In the genomic region with DNA sequence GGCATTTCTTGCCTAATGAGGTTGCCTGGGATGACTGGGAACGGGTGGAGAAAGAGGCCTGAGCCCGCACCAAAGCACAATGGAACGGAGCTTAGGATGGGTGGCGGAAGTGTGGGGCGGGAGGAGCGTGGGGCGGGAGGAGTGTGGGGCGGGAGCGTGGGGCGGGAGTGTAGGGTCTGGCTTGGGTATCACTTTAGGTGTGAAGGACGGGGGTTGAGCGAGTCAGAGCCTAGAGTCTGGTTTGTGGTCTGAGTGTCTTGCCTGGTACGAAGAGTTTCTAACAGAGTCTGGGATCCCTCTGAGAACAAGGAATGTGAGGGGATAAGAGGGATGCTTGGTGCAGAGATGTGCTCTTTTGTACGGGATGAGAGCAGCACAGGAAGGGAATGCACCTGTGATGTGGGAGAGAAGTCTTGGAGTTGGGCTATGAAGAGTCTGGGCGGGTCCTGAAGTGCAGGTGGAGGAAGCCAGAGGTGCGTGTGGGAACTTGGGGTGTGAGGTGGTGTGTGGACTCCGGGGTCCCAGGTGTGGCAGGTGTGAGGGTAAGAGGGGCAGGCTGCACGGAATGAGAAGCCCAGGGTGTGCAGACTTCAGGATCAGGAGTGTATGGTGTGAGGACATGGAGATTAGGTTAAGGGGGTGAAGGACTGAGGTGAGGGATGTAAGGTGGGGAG, we compare ENCODE assay signal across 18 cellular contexts. TPM values are rescaled to one million over a fixed set of nuclear protein-coding genes. Genes with fewer than 3 reads are reported as not detected.
DNase-seq lines count a peak whose midpoint lies in the region; ATAC-seq and TF ChIP-seq lines count a peak whose summit lies in the region.
"Had no signal": no experiment of that assay in that cellular context is flagged by ENCODE, and none has a peak within 500 bp of the region (broad histone marks: within the 10 kb centered on the region; RNA-seq: fewer than 3 reads in every experiment).

No MANE protein-coding gene starts in this region.

- H3K36me3 ChIP-seq in CD4-positive, CD25-positive, alpha-beta regulatory T cell (ENCODE audit: control insufficient read depth, insufficient read depth, low read length): no peaks in the 10 kb centered on the region
- H3K36me3 ChIP-seq: BLaER1 treated with 17β-estradiol and CSF1 and Interleukin-3, amounts not matched to agents 10 nM and 100 nM; esophagus muscularis mucosa; heart right ventricle; tibial nerve had no signal

- POLR2A ChIA-PET in naive thymus-derived CD8-positive, alpha-beta T cell (lab: Charles Lee): interaction anchor here (2.5 kb wide), 1 partner anchor 35 kb away, joined by 6 read pairs; no protein-coding TSS in a partner anchor

- no peaks in the 10 kb centered on the region for H3K27me3 ChIP-seq in CD4-positive, CD25-positive, alpha-beta regulatory T cell (ENCODE audit: control insufficient read depth, insufficient read depth, low read length)
- H3K27me3 ChIP-seq: heart right ventricle, tibial nerve had no signal

- peak overlapping the region; percentile 62 to 91 (median 84) for H3K4me3 Mint-ChIP-seq in CD4-positive, CD25-positive, alpha-beta regulatory T cell
- H3K4me3 Mint-ChIP-seq in Calu3 (ENCODE audit: low read depth, unreplicated experiment): peak overlapping the region; percentile 56
- peak overlapping the region; percentile 6 for H3K4me3 Mint-ChIP-seq in activated naive CD8-positive, alpha-beta T cell treated with anti-CD3 and anti-CD28 coated beads for 36 hours
- H3K4me3 Mint-ChIP-seq in naive thymus-derived CD8-positive, alpha-beta T cell: peak overlapping the region; percentile 33 to 81 (median 68)

- no peak for ATAC-seq in CD4-positive, CD25-positive, alpha-beta regulatory T cell (ENCODE audit: low read depth in 2 of 2)
- ATAC-seq in naive thymus-derived CD8-positive, alpha-beta T cell: no peak
- ATAC-seq in HG03354 (IDR thresholded peaks at IDR 0.05; ENCODE audit: poor library complexity, severe bottlenecking, unreplicated experiment): no peak
- no peak for ATAC-seq in HG03342 (IDR thresholded peaks at IDR 0.05; ENCODE audit: unreplicated experiment)

- DNase-seq in CD4-positive, CD25-positive, alpha-beta regulatory T cell: no peak
- DNase-seq in Calu3: no peak
- DNase-seq in activated naive CD8-positive, alpha-beta T cell treated with anti-CD3 and anti-CD28 coated beads for 36 hours: no peak
- peak in 1 of 10 donors; percentile 15 for DNase-seq in naive thymus-derived CD8-positive, alpha-beta T cell
- DNase-seq in NK-92 treated with Interleukin-12 subunit alpha and Interleukin-12 subunit beta, amount 100 ng/mL, for 24 hours (lab: John Stamatoyannopoulos, UW): no peak
- DNase-seq in head of caudate nucleus: no peak
- DNase-seq: activated CD8-positive, alpha-beta memory T cell treated with anti-CD3 and anti-CD28 coated beads for 24 hours; amniotic stem cell; heart right ventricle; T-helper 9 cell had no signal

- no peaks in the 10 kb centered on the region for H3K36me3 Mint-ChIP-seq in CD4-positive, CD25-positive, alpha-beta regulatory T cell
- H3K36me3 Mint-ChIP-seq in Calu3 (ENCODE audit: insufficient read depth, unreplicated experiment): peaks cover 22% of the 10 kb centered on the region
- H3K36me3 Mint-ChIP-seq in activated naive CD8-positive, alpha-beta T cell treated with anti-CD3 and anti-CD28 coated beads for 36 hours: no peaks in the 10 kb centered on the region
- no peaks in the 10 kb centered on the region for H3K36me3 Mint-ChIP-seq in naive thymus-derived CD8-positive, alpha-beta T cell

- peaks cover 10% of the 10 kb centered on the region for H3K4me1 ChIP-seq in CD4-positive, CD25-positive, alpha-beta regulatory T cell (ENCODE audit: control insufficient read depth, insufficient read depth, low read length, poor library complexity, severe bottlenecking)

- no peaks in the 10 kb centered on the region for H3K9me3 ChIP-seq in CD4-positive, CD25-positive, alpha-beta regulatory T cell (ENCODE audit: control insufficient read depth in 2 of 2, low read length in 2 of 2)
- H3K9me3 ChIP-seq: BLaER1 treated with 17β-estradiol and CSF1 and Interleukin-3, amounts not matched to agents 10 nM and 100 nM; esophagus muscularis mucosa; heart right ventricle; tibial nerve had no signal

- H3K27ac ChIP-seq in CD4-positive, CD25-positive, alpha-beta regulatory T cell (ENCODE audit: insufficient read depth, low read length, poor library complexity, severe bottlenecking): no peak overlapping the region
- H3K27ac ChIP-seq: BLaER1 treated with 17β-estradiol and CSF1 and Interleukin-3, amounts not matched to agents 10 nM and 100 nM; coronary artery; esophagus muscularis mucosa; heart right ventricle; tibial nerve had no signal

- H3K27ac Mint-ChIP-seq in CD4-positive, CD25-positive, alpha-beta regulatory T cell: peak overlapping the region in 2 of 3 donors; percentile 2 to 36
- H3K27ac Mint-ChIP-seq in Calu3 (ENCODE audit: unreplicated experiment): peak overlapping the region; percentile 75
- peak overlapping the region; percentile 5 for H3K27ac Mint-ChIP-seq in activated naive CD8-positive, alpha-beta T cell treated with anti-CD3 and anti-CD28 coated beads for 36 hours
- peak overlapping the region; percentile 32 to 94 (median 66) for H3K27ac Mint-ChIP-seq in naive thymus-derived CD8-positive, alpha-beta T cell

- CTCF ChIA-PET in Calu3 (lab: Charles Lee): no interaction called here

- BruUV-seq in Calu3 (replicated peaks; lab: Mats Ljungman, UMichigan): no TSS peak

- no peak for TF ChIP-seq CTCF in Calu3 (IDR thresholded peaks at IDR 0.05; ENCODE audit: unreplicated experiment)

- H3K4me1 Mint-ChIP-seq in CD4-positive, CD25-positive, alpha-beta regulatory T cell: peaks cover 0 to 23% (median 15%) of the 10 kb centered on the region in 4 donors
- peaks cover 9% of the 10 kb centered on the region for H3K4me1 Mint-ChIP-seq in Calu3 (ENCODE audit: low read depth, unreplicated experiment)
- H3K4me1 Mint-ChIP-seq in activated naive CD8-positive, alpha-beta T cell treated with anti-CD3 and anti-CD28 coated beads for 36 hours: peaks cover 11% of the 10 kb centered on the region
- peaks cover 12 to 23% (median 17%) of the 10 kb centered on the region in 4 donors for H3K4me1 Mint-ChIP-seq in naive thymus-derived CD8-positive, alpha-beta T cell

- no peak overlapping the region for H3K4me3 ChIP-seq in CD4-positive, CD25-positive, alpha-beta regulatory T cell (ENCODE audit: low read depth, low read length)
- H3K4me3 ChIP-seq: BLaER1 treated with 17β-estradiol and CSF1 and Interleukin-3, amounts not matched to agents 10 nM and 100 nM; heart right ventricle; tibial nerve had no signal

- peaks cover 22% of the 10 kb centered on the region for H3K27me3 Mint-ChIP-seq in CD4-positive, CD25-positive, alpha-beta regulatory T cell
- H3K27me3 Mint-ChIP-seq in Calu3 (ENCODE audit: unreplicated experiment): no peaks in the 10 kb centered on the region
- H3K27me3 Mint-ChIP-seq in activated naive CD8-positive, alpha-beta T cell treated with anti-CD3 and anti-CD28 coated beads for 36 hours: peaks cover 3% of the 10 kb centered on the region
- no peaks in the 10 kb centered on the region for H3K27me3 Mint-ChIP-seq in naive thymus-derived CD8-positive, alpha-beta T cell

- H3K9me3 Mint-ChIP-seq in CD4-positive, CD25-positive, alpha-beta regulatory T cell: peaks cover 0 to 2% (median 0%) of the 10 kb centered on the region in 7 donors
- no peaks in the 10 kb centered on the region for H3K9me3 Mint-ChIP-seq in Calu3 (ENCODE audit: low read depth, unreplicated experiment)
- no peaks in the 10 kb centered on the region for H3K9me3 Mint-ChIP-seq in activated naive CD8-positive, alpha-beta T cell treated with anti-CD3 and anti-CD28 coated beads for 36 hours
- no peaks in the 10 kb centered on the region for H3K9me3 Mint-ChIP-seq in naive thymus-derived CD8-positive, alpha-beta T cell

- intact Hi-C loops in Calu3 (cut with micrococcal nuclease; ENCODE audit: unreplicated experiment) (no loop called here), head of caudate nucleus (cut with DNase I) (no loop called here)

RNA-seq across cellular contexts. Expression of a gene that starts 1.2 kb away (rescaled TPM):
- total RNA-seq in CD4-positive, CD25-positive, alpha-beta regulatory T cell: not detected
- polyA plus RNA-seq in CD4-positive, CD25-positive, alpha-beta regulatory T cell: not detected
- total RNA-seq in Calu3 (2022): not detected in 2 replicates
- 1 to 10 TPM; 1.3 to 1.9 TPM for total RNA-seq in activated naive CD8-positive, alpha-beta T cell treated with anti-CD3 and anti-CD28 coated beads for 36 hours
- not detected for total RNA-seq in naive thymus-derived CD8-positive, alpha-beta T cell
- polyA plus RNA-seq in naive thymus-derived CD8-positive, alpha-beta T cell: not detected
- total RNA-seq: esophagus muscularis mucosa, G401, mucosa of gallbladder, tibial nerve had no signal
- polyA plus RNA-seq: heart right ventricle had no signal

RNA-seq across cellular contexts. Expression of a gene that starts 15.8 kb away (rescaled TPM):
- 5.9 TPM for total RNA-seq in CD4-positive, CD25-positive, alpha-beta regulatory T cell
- 10 to 100 TPM in 1 of 4 donors, 1 to 10 TPM in 3; 5.6 to 11.7 (median 8.4) TPM for polyA plus RNA-seq in CD4-positive, CD25-positive, alpha-beta regulatory T cell
- total RNA-seq in Calu3 (2022): 1.6 and 3.0 TPM in 2 replicates
- 10 to 100 TPM; 15.1 to 15.9 TPM for total RNA-seq in activated naive CD8-positive, alpha-beta T cell treated with anti-CD3 and anti-CD28 coated beads for 36 hours
- total RNA-seq in naive thymus-derived CD8-positive, alpha-beta T cell: 1 to 10 TPM; 5.7 to 6.2 TPM
- 1 to 10 TPM; 5.3 to 7.9 (median 6.5) TPM for polyA plus RNA-seq in naive thymus-derived CD8-positive, alpha-beta T cell
- total RNA-seq: G401 had no signal

RNA-seq across cellular contexts. Expression of a gene that starts 16.7 kb away (rescaled TPM):
- 71.8 TPM for total RNA-seq in CD4-positive, CD25-positive, alpha-beta regulatory T cell
- under 1 TPM in 3 of 4 donors, not detected in 1; 0.25 to 0.76 (median 0.27) TPM for polyA plus RNA-seq in CD4-positive, CD25-positive, alpha-beta regulatory T cell
- total RNA-seq in Calu3 (2022): 72.6 and 77.0 TPM in 2 replicates
- 10 to 100 TPM; 33.6 to 33.7 TPM for total RNA-seq in activated naive CD8-positive, alpha-beta T cell treated with anti-CD3 and anti-CD28 coated beads for 36 hours
- total RNA-seq in naive thymus-derived CD8-positive, alpha-beta T cell: 10 to 100 TPM; 94.7 to 97.5 TPM
- 1 to 10 TPM in 1 of 3 donors, under 1 TPM in 1, not detected in 1; 0.23 to 1.3 TPM for polyA plus RNA-seq in naive thymus-derived CD8-positive, alpha-beta T cell

RNA-seq across cellular contexts. Expression of a gene that starts 21.1 kb away (rescaled TPM):
- 162 TPM for total RNA-seq in CD4-positive, CD25-positive, alpha-beta regulatory T cell
- 10 to 100 TPM; 39.8 to 51.7 (median 43.4) TPM for polyA plus RNA-seq in CD4-positive, CD25-positive, alpha-beta regulatory T cell
- 80.9 and 83.2 TPM in 2 replicates for total RNA-seq in Calu3 (2022)
- total RNA-seq in activated naive CD8-positive, alpha-beta T cell treated with anti-CD3 and anti-CD28 coated beads for 36 hours: 10 to 100 TPM; 57.3 to 60.3 TPM
- 100 to 1,000 TPM; 205 to 215 TPM for total RNA-seq in naive thymus-derived CD8-positive, alpha-beta T cell
- polyA plus RNA-seq in naive thymus-derived CD8-positive, alpha-beta T cell: 10 to 100 TPM; 23.0 to 26.9 (median 25.1) TPM

RNA-seq across cellular contexts. Expression of a gene that starts 31.7 kb away (rescaled TPM):
- 46.9 TPM for total RNA-seq in CD4-positive, CD25-positive, alpha-beta regulatory T cell
- polyA plus RNA-seq in CD4-positive, CD25-positive, alpha-beta regulatory T cell: 10 to 100 TPM; 29.2 to 65.2 (median 44.4) TPM
- total RNA-seq in Calu3 (2022): 44.1 and 62.2 TPM in 2 replicates
- total RNA-seq in activated naive CD8-positive, alpha-beta T cell treated with anti-CD3 and anti-CD28 coated beads for 36 hours: 10 to 100 TPM; 75.7 to 76.8 TPM
- total RNA-seq in naive thymus-derived CD8-positive, alpha-beta T cell: 1 to 10 TPM; 2.1 to 3.4 TPM
- polyA plus RNA-seq in naive thymus-derived CD8-positive, alpha-beta T cell: 1 to 10 TPM; 1.9 to 5.5 (median 3.1) TPM

Comparison
In these comparisons a context has a peak if more than half of its experiments do, and no peak if none do; other contexts are left out.
1. H3K27ac Mint-ChIP-seq: peak in every context shown above with its lines; median percentile 75 in Calu3; 66 in naive thymus-derived CD8-positive, alpha-beta T cell; 19 in CD4-positive, CD25-positive, alpha-beta regulatory T cell; 5 in activated naive CD8-positive, alpha-beta T cell treated with anti-CD3 and anti-CD28 coated beads for 36 hours.
2. H3K4me3 Mint-ChIP-seq: peak in every context shown above with its lines; median percentile 84 in CD4-positive, CD25-positive, alpha-beta regulatory T cell; 68 in naive thymus-derived CD8-positive, alpha-beta T cell; 56 in Calu3; 6 in activated naive CD8-positive, alpha-beta T cell treated with anti-CD3 and anti-CD28 coated beads for 36 hours.